ENCODE assay signal across 11 cellular contexts in genomic region chr1:184610872-184611614, GRCh38.
DNase-seq lines count a peak whose midpoint lies in the region; TF ChIP-seq lines count a peak whose summit lies in the region.
"Had no signal": no experiment of that assay in that cellular context is flagged by ENCODE, and none has a peak within 500 bp of the region (broad histone marks: within the 10 kb centered on the region; RNA-seq: fewer than 3 reads in every experiment).

No MANE protein-coding gene starts in this region.

- TF ChIP-seq CTCF in epithelial cell of proximal tubule (conservative IDR thresholded peaks at IDR 0.05; ENCODE audit: low read depth, low read length) (no peak), prostate gland (IDR thresholded peaks at IDR 0.05) (no peak), CD14-positive monocyte (IDR thresholded peaks at IDR 0.05) (no peak)

- intact Hi-C loops in prostate gland (cut with DNase I) = no loop called here
- intact Hi-C loops in posterior vena cava (cut with DNase I) = no loop called here
- intact Hi-C loops in CD14-positive monocyte (cut with micrococcal nuclease) = no loop called here

- no peaks in the 10 kb centered on the region for H3K9me3 ChIP-seq in prostate gland

- WGBS in prostate gland = 42% methylated on average over 12 of the region's 12 CpGs

- in situ Hi-C loops in G401 (cut with HindIII; ENCODE audit: low sequenced_read_pairs) = no loop called here

- H3K36me3 ChIP-seq in prostate gland = no peaks in the 10 kb centered on the region

- H3K4me3 ChIP-seq in epithelial cell of proximal tubule (ENCODE audit: low read depth, low read length) (peak overlapping the region; percentile 20), prostate gland (no peak overlapping the region)

- peaks cover 0 to 3% (median 0%) of the 10 kb centered on the region in 7 donors for H3K9me3 Mint-ChIP-seq in CD14-positive monocyte
- H3K9me3 Mint-ChIP-seq: activated naive CD4-positive, alpha-beta T cell treated with anti-CD3 and anti-CD28 coated beads, Interleukin-2, amount 10 ng/mL, durations not matched to agents 7 days and 5 days had no signal

- peak overlapping the region; percentile 71 to 78 for H3K27ac ChIP-seq in prostate gland

- H3K4me3 Mint-ChIP-seq in CD14-positive monocyte = no peak overlapping the region
- H3K4me3 Mint-ChIP-seq: activated naive CD4-positive, alpha-beta T cell treated with anti-CD3 and anti-CD28 coated beads, Interleukin-2, amount 10 ng/mL, durations not matched to agents 7 days and 5 days had no signal

- no peaks in the 10 kb centered on the region for H3K36me3 Mint-ChIP-seq in CD14-positive monocyte
- H3K36me3 Mint-ChIP-seq: activated naive CD4-positive, alpha-beta T cell treated with anti-CD3 and anti-CD28 coated beads, Interleukin-2, amount 10 ng/mL, durations not matched to agents 7 days and 5 days had no signal

- H3K27me3 ChIP-seq in prostate gland (replicated peaks; ENCODE audit: insufficient read depth) = no peaks in the 10 kb centered on the region

- peaks cover 21% of the 10 kb centered on the region for H3K4me1 Mint-ChIP-seq in CD14-positive monocyte
- H3K4me1 Mint-ChIP-seq: activated naive CD4-positive, alpha-beta T cell treated with anti-CD3 and anti-CD28 coated beads, Interleukin-2, amount 10 ng/mL, durations not matched to agents 7 days and 5 days had no signal

- no peaks in the 10 kb centered on the region for H3K4me1 ChIP-seq in prostate gland (replicated peaks)

- no peak for TF ChIP-seq POLR2A in prostate gland (IDR thresholded peaks at IDR 0.05)

- H3K27me3 Mint-ChIP-seq in CD14-positive monocyte (ENCODE audit: low read depth in 3 of 3) = peaks cover 0 to 7% (median 1%) of the 10 kb centered on the region in 3 donors
- H3K27me3 Mint-ChIP-seq: activated naive CD4-positive, alpha-beta T cell treated with anti-CD3 and anti-CD28 coated beads, Interleukin-2, amount 10 ng/mL, durations not matched to agents 7 days and 5 days had no signal

- DNase-seq in G401 (ENCODE audit: low spot score) = peak; percentile 67
- peak; percentile 94 to 96 for DNase-seq in NCI-H526 (lab: John Stamatoyannopoulos, UW)
- peak; percentile 58 for DNase-seq in epithelial cell of proximal tubule (ENCODE audit: low read depth)
- no peak for DNase-seq in prostate gland (ENCODE audit: low spot score)
- DNase-seq in posterior vena cava (ENCODE audit: low spot score) = no peak
- DNase-seq in stimulated activated CD4-positive, alpha-beta T cell treated with anti-CD3 and anti-CD28 coated beads, Interleukin-4, amount 100 ng/mL, for 4 hours = no peak
- DNase-seq in HK-2 (ENCODE audit: unreplicated experiment) = no peak
- DNase-seq in CD14-positive monocyte (ENCODE audit: low spot score) = no peak
- DNase-seq: activated CD4-positive, alpha-beta T cell treated with anti-CD3 and anti-CD28 coated beads for 1 hour; activated naive CD4-positive, alpha-beta T cell treated with anti-CD3 and anti-CD28 coated beads, Interleukin-2, amount 10 ng/mL, durations not matched to agents 7 days and 5 days; Calu3 had no signal

- no peak overlapping the region for H3K27ac Mint-ChIP-seq in CD14-positive monocyte
- H3K27ac Mint-ChIP-seq: activated naive CD4-positive, alpha-beta T cell treated with anti-CD3 and anti-CD28 coated beads, Interleukin-2, amount 10 ng/mL, durations not matched to agents 7 days and 5 days had no signal

Comparison
In these comparisons a context has a peak if more than half of its experiments do, and no peak if none do; other contexts are left out.
1. DNase-seq: peak in G401 (single experiment), NCI-H526 (2 of 2) and epithelial cell of proximal tubule (single experiment); none in prostate gland (single experiment), posterior vena cava (single experiment), stimulated activated CD4-positive, alpha-beta T cell treated with anti-CD3 and anti-CD28 coated beads, Interleukin-4, amount 100 ng/mL, for 4 hours (0 of 2), HK-2 (single experiment) and CD14-positive monocyte (single experiment).